ENCODE assay signal across 24 cellular contexts in the genomic region with DNA sequence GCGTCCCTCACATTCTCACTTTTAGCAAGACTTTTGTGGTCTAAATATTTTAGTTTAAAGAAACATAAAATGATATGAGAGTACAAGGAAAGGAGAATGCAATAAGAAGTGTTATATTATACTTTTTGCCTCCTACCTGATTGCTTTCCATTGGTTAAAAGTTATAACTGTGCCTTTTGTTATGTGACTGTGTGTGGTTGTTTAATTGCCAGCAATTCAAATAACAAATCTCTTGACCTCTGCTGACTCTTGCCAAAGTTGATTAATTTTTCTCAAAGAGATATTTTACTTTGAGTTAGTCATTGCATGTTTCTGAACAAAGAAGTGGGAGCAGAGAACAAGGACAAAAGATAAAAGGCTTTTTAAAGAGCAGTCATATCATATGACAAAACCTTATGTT.
A peak's percentile ranks its signal among the peaks of the same experiment; 100 is the strongest.
DNase-seq lines count a peak whose midpoint lies in the region; ATAC-seq and TF ChIP-seq lines count a peak whose summit lies in the region.
"Had no signal": no experiment of that assay in that cellular context is flagged by ENCODE, and none has a peak within 500 bp of the region (broad histone marks: within the 10 kb centered on the region; RNA-seq: fewer than 3 reads in every experiment).

No MANE protein-coding gene starts in this region.

- H3K9me3 ChIP-seq in body of pancreas (no peaks in the 10 kb centered on the region), mucosa of descending colon (no peaks in the 10 kb centered on the region)
- H3K9me3 ChIP-seq: A549; BE2C; BLaER1 treated with 17β-estradiol and CSF1 and Interleukin-3, amounts not matched to agents 10 nM and 100 nM; HAP-1 had no signal

- no peaks in the 10 kb centered on the region for H3K27me3 ChIP-seq in body of pancreas
- H3K27me3 ChIP-seq: BE2C; BLaER1 treated with 17β-estradiol and CSF1 and Interleukin-3, amounts not matched to agents 10 nM and 100 nM had no signal

- ATAC-seq in body of pancreas (peak; percentile 48), mucosa of descending colon (peak; percentile 34), GM19452 (IDR thresholded peaks at IDR 0.05; ENCODE audit: unreplicated experiment) (no peak), esophagus mucosa (no peak)
- no peak for ATAC-seq in activated CD8-positive, alpha-beta T cell treated with anti-CD3 and anti-CD28 coated beads for 36 hours
- ATAC-seq: A549 had no signal

- H3K36me3 ChIP-seq in body of pancreas (replicated peaks in 1 of 2; ENCODE audit: insufficient read depth in 1 of 2, low read depth in 2 of 2) (no peaks in the 10 kb centered on the region), mucosa of descending colon (ENCODE audit: low read depth) (no peaks in the 10 kb centered on the region)
- H3K36me3 ChIP-seq: BE2C; BLaER1 treated with 17β-estradiol and CSF1 and Interleukin-3, amounts not matched to agents 10 nM and 100 nM; HAP-1 had no signal

- H3K36me3 Mint-ChIP-seq in activated CD8-positive, alpha-beta T cell treated with anti-CD3 and anti-CD28 coated beads for 36 hours (ENCODE audit: low read depth), result no peaks in the 10 kb centered on the region
- H3K36me3 Mint-ChIP-seq: CD14-positive monocyte; CD8-positive, alpha-beta memory T cell had no signal

- H3K4me1 ChIP-seq in body of pancreas (no peaks in the 10 kb centered on the region), mucosa of descending colon (ENCODE audit: low read depth) (no peaks in the 10 kb centered on the region)
- H3K4me1 ChIP-seq: A549; BE2C; BLaER1 treated with 17β-estradiol and CSF1 and Interleukin-3, amounts not matched to agents 10 nM and 100 nM; HAP-1 had no signal

- no peak for TF ChIP-seq POLR2A in body of pancreas (IDR thresholded peaks at IDR 0.05)

- CTCF ChIA-PET in activated CD8-positive, alpha-beta T cell treated with anti-CD3 and anti-CD28 coated beads for 36 hours (lab: Charles Lee), result no interaction called here

- H3K27me3 Mint-ChIP-seq in activated CD8-positive, alpha-beta T cell treated with anti-CD3 and anti-CD28 coated beads for 36 hours, result peaks cover 2% of the 10 kb centered on the region
- H3K27me3 Mint-ChIP-seq: CD4-positive, alpha-beta T cell; CD8-positive, alpha-beta memory T cell had no signal

- H3K4me3 ChIP-seq in body of pancreas (no peak overlapping the region), mucosa of descending colon (no peak overlapping the region)
- H3K4me3 ChIP-seq: A549; BLaER1 treated with 17β-estradiol and CSF1 and Interleukin-3, amounts not matched to agents 10 nM and 100 nM; HAP-1 had no signal

- intact Hi-C loops in body of pancreas (cut with DNase I) (no loop called here), mucosa of descending colon (cut with DNase I, micrococcal nuclease) (no loop called here)
- intact Hi-C loops in activated CD8-positive, alpha-beta T cell treated with anti-CD3 and anti-CD28 coated beads for 36 hours (cut with micrococcal nuclease), result no loop called here

- POLR2A ChIA-PET in activated CD8-positive, alpha-beta T cell treated with anti-CD3 and anti-CD28 coated beads for 36 hours (lab: Charles Lee), result no interaction called here

- H3K4me1 Mint-ChIP-seq in activated CD8-positive, alpha-beta T cell treated with anti-CD3 and anti-CD28 coated beads for 36 hours (ENCODE audit: low read depth), result no peaks in the 10 kb centered on the region
- H3K4me1 Mint-ChIP-seq: CD14-positive monocyte; CD8-positive, alpha-beta memory T cell had no signal

- no peak overlapping the region for H3K27ac Mint-ChIP-seq in activated CD8-positive, alpha-beta T cell treated with anti-CD3 and anti-CD28 coated beads for 36 hours
- H3K27ac Mint-ChIP-seq: CD14-positive monocyte; CD4-positive, alpha-beta T cell; CD8-positive, alpha-beta memory T cell; HFFc6 had no signal

- no peak overlapping the region for H3K27ac ChIP-seq in body of pancreas
- H3K27ac ChIP-seq: A549; BLaER1 treated with 17β-estradiol and CSF1 and Interleukin-3, amounts not matched to agents 10 nM and 100 nM had no signal

- 66 to 75% methylated on average over 1 of the region's 1 CpG for WGBS in body of pancreas, 2 donors

- TF ChIP-seq CTCF in body of pancreas (IDR thresholded peaks at IDR 0.05) (no peak), mucosa of descending colon (IDR thresholded peaks at IDR 0.05) (no peak)
- no peak for TF ChIP-seq CTCF in activated CD8-positive, alpha-beta T cell treated with anti-CD3 and anti-CD28 coated beads for 36 hours (IDR thresholded peaks at IDR 0.05)

- H3K4me3 Mint-ChIP-seq in activated CD8-positive, alpha-beta T cell treated with anti-CD3 and anti-CD28 coated beads for 36 hours, result no peak overlapping the region
- H3K4me3 Mint-ChIP-seq: CD14-positive monocyte; CD4-positive, alpha-beta T cell; CD8-positive, alpha-beta memory T cell; HFFc6 had no signal

- H3K9me3 Mint-ChIP-seq in activated CD8-positive, alpha-beta T cell treated with anti-CD3 and anti-CD28 coated beads for 36 hours, result no peaks in the 10 kb centered on the region

- DNase-seq in COLO829 (ENCODE audit: low spot score) (peak; percentile 21), body of pancreas (no peak), mucosa of descending colon (no peak)
- no peak for DNase-seq in activated CD8-positive, alpha-beta T cell treated with anti-CD3 and anti-CD28 coated beads for 36 hours
- DNase-seq: 8988T; ACHN; AML-193; BE2C; Calu3; CD4-positive, alpha-beta T cell; CD8-positive, alpha-beta memory T cell; COR-L47; DMS 273 treated with DMSO at 0.1 percent for 48 hours; DMS79; EL; GDM1; GOT3; HFFc6 had no signal

Comparison
In these comparisons a context has a peak if more than half of its experiments do, and no peak if none do; other contexts are left out.
1. ATAC-seq: peak in body of pancreas (single experiment) and mucosa of descending colon (single experiment); none in GM19452 (single experiment), activated CD8-positive, alpha-beta T cell treated with anti-CD3 and anti-CD28 coated beads for 36 hours (single experiment) and esophagus mucosa (single experiment).